Comparison of ENCODE assay signal across 21 cellular contexts in the genomic region with DNA sequence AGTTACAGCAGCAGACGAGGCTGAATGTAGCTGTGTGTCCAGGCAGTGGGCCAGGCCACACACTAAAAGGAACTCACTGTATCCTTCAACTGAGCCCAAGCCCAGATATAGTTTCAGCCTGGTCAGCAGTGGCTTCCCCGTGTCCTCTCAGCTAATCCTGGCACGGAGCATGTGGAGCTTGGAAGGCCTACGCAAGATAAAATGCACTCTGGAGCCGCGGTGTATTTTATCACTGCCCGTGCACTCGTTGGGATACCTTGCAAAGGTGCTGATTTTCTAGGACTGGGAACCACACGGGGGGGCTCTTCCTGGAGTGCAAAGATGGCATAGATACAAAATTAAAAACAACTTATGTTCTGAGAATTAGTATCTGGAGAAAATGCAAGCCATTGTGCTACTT. TPM values are rescaled to one million over a fixed set of nuclear protein-coding genes. Genes with fewer than 3 reads are reported as not detected.
A peak's percentile ranks its signal among the peaks of the same experiment; 100 is the strongest.
DNase-seq lines count a peak whose midpoint lies in the region; ATAC-seq, FAIRE-seq and TF ChIP-seq lines count a peak whose summit lies in the region.
"Had no signal": no experiment of that assay in that cellular context is flagged by ENCODE, and none has a peak within 500 bp of the region (broad histone marks: within the 10 kb centered on the region; RNA-seq: fewer than 3 reads in every experiment).

No MANE protein-coding gene starts in this region.

- H3K27me3 ChIP-seq in right lobe of liver (no peaks in the 10 kb centered on the region), HepG2 (ENCODE audit: control insufficient read depth in 1 of 2, insufficient read depth in 2 of 2, low read length in 2 of 2) (peaks cover 2 to 26% of the 10 kb centered on the region in 2 experiments; a peak in 2 of 5 replicates), cardiac muscle cell (no peaks in the 10 kb centered on the region), ovary (no peaks in the 10 kb centered on the region), aorta (ENCODE audit: control insufficient read depth in 1 of 2, insufficient read depth in 2 of 2, low read length in 1 of 2) (no peaks in the 10 kb centered on the region), H7 (ENCODE audit: control insufficient read depth, insufficient read depth, low read length) (no peaks in the 10 kb centered on the region), ascending aorta (no peaks in the 10 kb centered on the region), suprapubic skin (no peaks in the 10 kb centered on the region)
- H3K27me3 ChIP-seq: breast epithelium, pancreas had no signal

- H3K4me1 ChIP-seq in right lobe of liver (no peaks in the 10 kb centered on the region), HepG2 (ENCODE audit: insufficient read depth, low read length) (no peaks in the 10 kb centered on the region), cardiac muscle cell (ENCODE audit: low read depth) (no peaks in the 10 kb centered on the region), ovary (ENCODE audit: insufficient read depth) (peaks cover 2% of the 10 kb centered on the region), aorta (ENCODE audit: control insufficient read depth in 1 of 2, insufficient read depth in 2 of 2, low read length in 2 of 2) (peaks cover 0 to 3% of the 10 kb centered on the region in 2 donors), ascending aorta (peaks cover 0 to 4% of the 10 kb centered on the region in 2 donors), suprapubic skin (no peaks in the 10 kb centered on the region)
- H3K4me1 ChIP-seq: breast epithelium, pancreas had no signal

- H3K27ac ChIP-seq in right lobe of liver (no peak overlapping the region), HepG2 (ENCODE audit: extremely low read length, insufficient read depth, low read length) (no peak overlapping the region), cardiac muscle cell (no peak overlapping the region), ovary (no peak overlapping the region), aorta (ENCODE audit: low read depth in 1 of 2, low read length in 2 of 2) (no peak overlapping the region), ascending aorta (no peak overlapping the region), suprapubic skin (no peak overlapping the region)
- H3K27ac ChIP-seq: breast epithelium, esophagus squamous epithelium, pancreas had no signal

- CTCF ChIA-PET in HepG2 (lab: Yijun Ruan, JAX; ENCODE audit: low intra/inter-chr PET ratio, low total read pairs) = no interaction called here

- intact Hi-C loops in right lobe of liver (cut with DNase I) (no loop called here), HepG2 (cut with micrococcal nuclease; ENCODE audit: unreplicated experiment) (no loop called here), ovary (cut with DNase I) (no loop called here), aorta (cut with DNase I) (no loop called here), ascending aorta (cut with DNase I) (no loop called here)

- H3K4me3 ChIP-seq in right lobe of liver = no peak overlapping the region
- H3K4me3 ChIP-seq in HepG2 (replicated peaks in 1 of 3; ENCODE audit: insufficient read depth in 1 of 3, low read depth in 2 of 3, low read length in 3 of 3) = no peak overlapping the region
- H3K4me3 ChIP-seq in cardiac muscle cell = no peak overlapping the region
- H3K4me3 ChIP-seq in ovary = no peak overlapping the region
- H3K4me3 ChIP-seq in aorta (ENCODE audit: low read length in 2 of 2) = no peak overlapping the region
- H3K4me3 ChIP-seq in H7 (ENCODE audit: insufficient read depth, low read depth, low read length) = no peak overlapping the region
- no peak overlapping the region for H3K4me3 ChIP-seq in ascending aorta
- H3K4me3 ChIP-seq in suprapubic skin = no peak overlapping the region
- H3K4me3 ChIP-seq: breast epithelium, esophagus squamous epithelium, pancreas had no signal

- no TSS peak for BruUV-seq in HepG2 (replicated peaks; lab: Mats Ljungman, UMichigan)

- in situ Hi-C loops in HepG2 (cut with HindIII; ENCODE audit: extremely low pct_ligation_motif_present, low pct_unique_long_range_greater_than_20kb) = no loop called here

- TF ChIP-seq EP300 in HepG2 (IDR thresholded peaks at IDR 0.05; ENCODE audit: low read depth in 2 of 2, low read length in 2 of 2) = no peak
- TF ChIP-seq EP300 in HepG2 (CRISPR knock-in tag; IDR thresholded peaks at IDR 0.05; ENCODE audit: borderline replicate concordance) = no peak
- no peak for TF ChIP-seq EP300 in ovary (IDR thresholded peaks at IDR 0.05)
- TF ChIP-seq EP300 in suprapubic skin (IDR thresholded peaks at IDR 0.05) = no peak

- 57% methylated on average over 9 of the region's 9 CpGs for WGBS in right lobe of liver (ENCODE audit: insufficient coverage, low coverage, low lambda C conversion rate, missing lambda C conversion rate)
- 39% methylated on average over 9 of the region's 9 CpGs for whole genome bisulfite sequencing in HepG2 (ENCODE audit: low lambda C conversion rate)
- WGBS in ovary, 3 donors = 6 to 19% (median 14%) methylated on average over 9 of the region's 9 CpGs
- WGBS in aorta, 2 donors = 3 to 7% methylated on average over 9 of the region's 9 CpGs
- 66% methylated on average over 9 of the region's 9 CpGs for WGBS in suprapubic skin

- no peak overlapping the region for H3K4me2 ChIP-seq in HepG2 (ENCODE audit: low read depth, low read length)

- TF ChIP-seq POLR2A in right lobe of liver (IDR thresholded peaks at IDR 0.05) (no peak), HepG2 (IDR thresholded peaks at IDR 0.05; ENCODE audit: insufficient read depth in 1 of 2, low read depth in 2 of 2, low read length in 2 of 2) (no peak), ovary (IDR thresholded peaks at IDR 0.05) (no peak), suprapubic skin (IDR thresholded peaks at IDR 0.05) (no peak)

- ATAC-seq in right lobe of liver (peak; percentile 57 to 73 (median 70)), HepG2 (no peak), aorta (ENCODE audit: low FRiP score) (peak; percentile 73)
- ATAC-seq: stimulated activated naive B cell treated with anti-CD40 and anti-IgM and Interleukin-4, amounts not matched to agents 10 μg/mL and 1 μg/mL and 100 μg/mL, for 72 hours had no signal

- no peak for TF ChIP-seq CTCF in right lobe of liver (IDR thresholded peaks at IDR 0.05)
- TF ChIP-seq CTCF in HepG2 (CRISPR knock-in tag; IDR thresholded peaks at IDR 0.05) = no peak
- no peak for TF ChIP-seq CTCF in cardiac muscle cell (IDR thresholded peaks at IDR 0.05; ENCODE audit: low read depth, low read length)
- TF ChIP-seq CTCF in ovary (IDR thresholded peaks at IDR 0.05) = no peak
- TF ChIP-seq CTCF in ascending aorta (IDR thresholded peaks at IDR 0.05) = no peak
- no peak for TF ChIP-seq CTCF in suprapubic skin (IDR thresholded peaks at IDR 0.05)

- no peak overlapping the region for H3K9ac ChIP-seq in HepG2 (ENCODE audit: insufficient read depth, low read depth, low read length)

- DNase-seq in right lobe of liver = no peak
- DNase-seq in HepG2 (ENCODE audit: low spot score) = no peak
- DNase-seq in cardiac muscle cell (ENCODE audit: low read depth in 1 of 2, low spot score in 1 of 2) = peak; percentile 4 to 67
- DNase-seq in ovary = peak in 3 of 5 donors; percentile 38 to 81 (median 40)
- peak in 1 of 2 donors; percentile 81 for DNase-seq in aorta
- DNase-seq in H7 = no peak
- no peak for DNase-seq in ascending aorta (ENCODE audit: low spot score in 2 of 2)
- no peak for DNase-seq in suprapubic skin (ENCODE audit: low spot score in 2 of 2)
- DNase-seq: activated CD4-positive, alpha-beta T cell treated with anti-CD3 and anti-CD28 coated beads, Interleukin-2, amount 50 U/mL, for 1 hour; activated naive CD4-positive, alpha-beta T cell treated with anti-CD3 and anti-CD28 coated beads, Interleukin-2, amount 50 U/mL, for 16 hours; activated T-cell treated with anti-CD3 and anti-CD28 coated beads, Interleukin-2, amount 50 U/mL, for 1 hour; DMS153; esophagus squamous epithelium; H9; NCI-H1436; NCI-H2227 treated with DMSO at 0.1 percent for 48 hours; pancreas; stimulated activated naive B cell treated with anti-CD40 and anti-IgM and Interleukin-4, amounts not matched to agents 10 μg/mL and 1 μg/mL and 100 μg/mL, for 72 hours had no signal

- H3K9me3 ChIP-seq in right lobe of liver (no peaks in the 10 kb centered on the region), HepG2 (ENCODE audit: low read length) (no peaks in the 10 kb centered on the region), cardiac muscle cell (ENCODE audit: low read depth) (no peaks in the 10 kb centered on the region), ovary (no peaks in the 10 kb centered on the region), aorta (ENCODE audit: control insufficient read depth, low read length) (no peaks in the 10 kb centered on the region), ascending aorta (no peaks in the 10 kb centered on the region), suprapubic skin (no peaks in the 10 kb centered on the region)
- H3K9me3 ChIP-seq: breast epithelium, esophagus squamous epithelium, pancreas had no signal

- POLR2A ChIA-PET in HepG2 (lab: Yijun Ruan, JAX) = no interaction called here

- no peaks in the 10 kb centered on the region for H3K79me2 ChIP-seq in HepG2 (ENCODE audit: insufficient read depth, low read length)

- H3K36me3 ChIP-seq in right lobe of liver (no peaks in the 10 kb centered on the region), HepG2 (replicated peaks in 1 of 2; ENCODE audit: control insufficient read depth in 1 of 2, insufficient read depth in 2 of 2, low read length in 2 of 2) (no peaks in the 10 kb centered on the region; a peak in 1 of 5 replicates), cardiac muscle cell (no peaks in the 10 kb centered on the region), ovary (no peaks in the 10 kb centered on the region), aorta (ENCODE audit: control insufficient read depth in 1 of 2, insufficient read depth in 2 of 2, low read length in 1 of 2) (no peaks in the 10 kb centered on the region), H7 (replicated peaks; ENCODE audit: control insufficient read depth, insufficient read depth, low read length) (no peaks in the 10 kb centered on the region), ascending aorta (no peaks in the 10 kb centered on the region), suprapubic skin (no peaks in the 10 kb centered on the region)
- H3K36me3 ChIP-seq: breast epithelium, esophagus squamous epithelium, pancreas had no signal

- TF ChIP-seq RAD21 in HepG2 (CRISPR knock-in tag; IDR thresholded peaks at IDR 0.05) = no peak

- no peak overlapping the region for H2AFZ ChIP-seq in HepG2 (ENCODE audit: low read length)

- no peaks in the 10 kb centered on the region for H4K20me1 ChIP-seq in HepG2 (ENCODE audit: insufficient read depth, low read length)

- no peak for FAIRE-seq in HepG2 (lab: Jason Lieb, UNC)
- FAIRE-seq: GM18507, pancreas had no signal

RNA-seq across cellular contexts. Expression of a gene that starts 48.4 kb away (rescaled TPM):
- total RNA-seq in right lobe of liver = 10 to 100 TPM in 5 of 6 experiments, 1 to 10 TPM in 1; 5.8 to 21.6 (median 16.1) TPM
- 0.46 and 0.52 TPM in 2 replicates for total RNA-seq in HepG2 (2016; rRNA removed; fragmentation: Illumina TruSeq; extraction: Trizol)
- 0.09 TPM in 1 of 2 replicates, not detected in the other for total RNA-seq in HepG2 (2016; cell fraction: cytosol; rRNA removed; fragmentation: Illumina TruSeq; extraction: Trizol; ENCODE audit: low read depth)
- 0.17 and 0.31 TPM in 2 replicates for total RNA-seq in HepG2 (2016; cell fraction: insoluble cytoplasmic fraction; rRNA removed; fragmentation: Illumina TruSeq; extraction: Trizol)
- total RNA-seq in HepG2 (2016; cell fraction: membrane; rRNA removed; fragmentation: Illumina TruSeq; extraction: Trizol) = 0.03 TPM in 1 of 2 replicates, not detected in the other
- 0.03 and 0.66 TPM in 2 replicates for total RNA-seq in HepG2 (2016; cell fraction: nucleus; rRNA removed; fragmentation: Illumina TruSeq; extraction: Trizol)
- polyA plus RNA-seq in HepG2 (2011; rRNA removed) = 0.01 TPM in 2 replicates
- polyA plus RNA-seq in HepG2 (2011; cell fraction: cytosol; rRNA removed) = 0.01 TPM in 2 replicates
- 0.03 TPM in 1 of 2 replicates, not detected in the other for polyA plus RNA-seq in HepG2 (2011; cell fraction: nucleus; rRNA removed)
- 0.04 and 0.21 TPM in 2 replicates for polyA plus RNA-seq in HepG2 (2012)
- 0.08 TPM in 1 of 2 replicates, not detected in the other for polyA plus RNA-seq in HepG2 (2016; cell fraction: cytosol; fragmentation: Illumina TruSeq; extraction: Trizol; ENCODE audit: low read depth)
- 0.11 and 0.13 TPM in 2 replicates for polyA plus RNA-seq in HepG2 (2016; cell fraction: insoluble cytoplasmic fraction; fragmentation: Illumina TruSeq; extraction: Trizol; ENCODE audit: low read depth)
- polyA plus RNA-seq in HepG2 (2016; cell fraction: membrane; fragmentation: Illumina TruSeq; extraction: Trizol; ENCODE audit: low read depth) = not detected in 2 replicates
- polyA plus RNA-seq in HepG2 (2016; cell fraction: nucleus; fragmentation: Illumina TruSeq; extraction: Trizol; ENCODE audit: insufficient read depth, low read depth) = 0.15 and 0.94 TPM in 2 replicates
- not detected in 2 replicates for polyA minus RNA-seq in HepG2 (2011; rRNA and poly(A)+ RNA removed; ENCODE audit: low replicate concordance)
- not detected in 2 replicates for polyA minus RNA-seq in HepG2 (2011; cell fraction: cytosol; rRNA and poly(A)+ RNA removed)
- not detected in 2 replicates for polyA minus RNA-seq in HepG2 (2011; cell fraction: nucleus; rRNA and poly(A)+ RNA removed)
- not detected in 2 replicates for total RNA-seq in cardiac muscle cell
- polyA plus RNA-seq in cardiac muscle cell = not detected in 2 replicates
- total RNA-seq in ovary = not detected
- not detected for polyA plus RNA-seq in ovary
- not detected for total RNA-seq in aorta
- polyA plus RNA-seq in aorta = 1 to 10 TPM in 1 of 2 donors, not detected in 1; 1.6 TPM
- not detected in 2 replicates for total RNA-seq in H7 (2014; rRNA removed; shearing (Covaris generic))
- under 0.01 TPM for total RNA-seq in ascending aorta
- total RNA-seq in suprapubic skin = 1 to 10 TPM in 2 of 4 donors, under 1 TPM in 2; 0.13 to 3.0 (median 1.6) TPM
- total RNA-seq: A172, esophagus squamous epithelium, H9 had no signal

Comparison
In these comparisons a context has a peak if more than half of its experiments do, and no peak if none do; other contexts are left out.
1. DNase-seq: peak in cardiac muscle cell (2 of 2) and ovary (3 of 5); none in right lobe of liver (0 of 3), HepG2 (single experiment), H7 (single experiment), ascending aorta (0 of 2) and suprapubic skin (0 of 2).